Comparison of ENCODE assay signal across 24 cellular contexts in the genomic region with DNA sequence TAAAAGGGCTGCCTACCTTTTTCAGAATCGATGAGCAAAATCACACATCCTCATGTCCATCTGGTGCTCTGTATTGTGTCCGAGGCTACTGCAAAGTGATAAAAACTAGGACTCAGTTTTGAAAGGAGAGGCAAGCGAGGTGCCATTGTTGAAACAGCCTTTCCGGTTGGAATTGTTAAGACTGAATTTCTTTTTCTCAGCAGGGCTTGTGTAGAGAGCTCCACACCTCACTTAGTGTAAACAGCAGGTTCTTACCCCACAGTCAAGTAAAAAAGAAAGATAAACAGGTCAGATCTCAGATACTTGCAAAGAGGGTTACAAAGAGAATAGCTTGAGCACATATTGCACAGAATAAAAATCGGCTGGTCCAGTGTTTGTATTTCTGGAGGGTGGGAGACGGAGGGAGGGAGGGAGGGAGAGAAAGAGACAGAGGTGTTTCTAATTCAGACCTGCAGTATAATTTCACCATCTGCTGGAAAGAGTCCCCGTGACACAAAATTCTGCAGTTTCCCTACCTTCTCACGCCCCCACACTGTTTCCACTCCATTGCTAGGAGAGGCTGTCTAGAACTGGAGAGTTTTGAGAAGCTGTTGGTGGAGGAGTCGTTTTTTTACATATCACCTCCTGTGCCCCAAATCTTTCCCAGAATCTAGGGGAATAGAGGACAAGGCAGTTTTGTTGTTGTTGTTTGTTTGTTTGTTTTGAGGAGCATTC.
DNase-seq lines count a peak whose midpoint lies in the region; ATAC-seq and TF ChIP-seq lines count a peak whose summit lies in the region.
"Had no signal": no experiment of that assay in that cellular context is flagged by ENCODE, and none has a peak within 500 bp of the region (broad histone marks: within the 10 kb centered on the region; RNA-seq: fewer than 3 reads in every experiment).

No MANE protein-coding gene starts in this region.

- H3K27me3 Mint-ChIP-seq in progenitor cell of endocrine pancreas: peaks cover 8% of the 10 kb centered on the region
- H3K27me3 Mint-ChIP-seq: brain had no signal

- intact Hi-C loops in cardiac septum (cut with DNase I): no loop called here

- H3K4me3 Mint-ChIP-seq in progenitor cell of endocrine pancreas (ENCODE audit: low read depth): peak overlapping the region; percentile 52
- H3K4me3 Mint-ChIP-seq: brain; CD4-positive, alpha-beta memory T cell had no signal

- no peaks in the 10 kb centered on the region for H3K79me2 ChIP-seq in hepatocyte

- peak overlapping the region; percentile 47 for H3K4me2 ChIP-seq in hepatocyte

- peaks cover 6% of the 10 kb centered on the region for H3K9me3 Mint-ChIP-seq in progenitor cell of endocrine pancreas (ENCODE audit: low read depth)

- no peaks in the 10 kb centered on the region for H3K9me3 ChIP-seq in hepatocyte (ENCODE audit: low read depth)
- H3K9me3 ChIP-seq: adrenal gland, psoas muscle, stomach, transverse colon had no signal

- peaks cover 28% of the 10 kb centered on the region for H3K4me1 Mint-ChIP-seq in progenitor cell of endocrine pancreas (ENCODE audit: low read depth)
- H3K4me1 Mint-ChIP-seq: CD4-positive, alpha-beta memory T cell had no signal

- no peaks in the 10 kb centered on the region for H3K36me3 ChIP-seq in hepatocyte (replicated peaks; ENCODE audit: insufficient read depth, low read depth)
- H3K36me3 ChIP-seq: adrenal gland, stomach, transverse colon had no signal

- no peak overlapping the region for H3K4me3 ChIP-seq in hepatocyte
- H3K4me3 ChIP-seq: adrenal gland, psoas muscle, stomach, transverse colon had no signal

- H3K9me2 ChIP-seq in hepatocyte (replicated peaks; ENCODE audit: insufficient read depth): no peaks in the 10 kb centered on the region

- H3K36me3 Mint-ChIP-seq in progenitor cell of endocrine pancreas (ENCODE audit: insufficient read depth): no peaks in the 10 kb centered on the region
- H3K36me3 Mint-ChIP-seq: brain; CD4-positive, alpha-beta memory T cell had no signal

- H3K27ac Mint-ChIP-seq in progenitor cell of endocrine pancreas: peak overlapping the region; percentile 87
- H3K27ac Mint-ChIP-seq: CD4-positive, alpha-beta memory T cell had no signal

- no peak for ATAC-seq in HG02870 (IDR thresholded peaks at IDR 0.05; ENCODE audit: unreplicated experiment)
- ATAC-seq: psoas muscle had no signal

- H3K27me3 ChIP-seq in hepatocyte: no peaks in the 10 kb centered on the region
- H3K27me3 ChIP-seq: adrenal gland, stomach, transverse colon had no signal

- H2AFZ ChIP-seq in hepatocyte: peak overlapping the region; percentile 40

- DNase-seq in NCI-H1092 treated with DMSO at 0.1 percent for 48 hours (lab: John Stamatoyannopoulos, UW) (peak; percentile 11), NCI-H1092 (lab: John Stamatoyannopoulos, UW) (no peak), NCI-H2227 (lab: John Stamatoyannopoulos, UW; ENCODE audit: unreplicated experiment) (peak; percentile 16), hepatocyte (ENCODE audit: low spot score) (no peak), progenitor cell of endocrine pancreas (ENCODE audit: low spot score, unreplicated experiment) (no peak), cardiac septum (ENCODE audit: low spot score) (no peak), A172 (ENCODE audit: low spot score) (no peak)
- DNase-seq: activated naive CD4-positive, alpha-beta T cell treated with Interleukin-2 at 50 U/mL for 16 hours; activated T-cell treated with anti-CD3 and anti-CD28 coated beads, Interleukin-2, amount 50 U/mL, for 48 hours; adrenal gland; CD4-positive, alpha-beta memory T cell; DMS53; effector CD8-positive, alpha-beta T cell; erythroblast; GF-D8; NCI-H1048; NCI-H524; psoas muscle; stomach; transverse colon had no signal

- WGBS in hepatocyte (ENCODE audit: low lambda C conversion rate, missing lambda C conversion rate): 38% methylated on average over 9 of the region's 9 CpGs

- no peak for TF ChIP-seq CTCF in hepatocyte (IDR thresholded peaks at IDR 0.05; ENCODE audit: poor library complexity)
- TF ChIP-seq CTCF in progenitor cell of endocrine pancreas (IDR thresholded peaks at IDR 0.05; ENCODE audit: unreplicated experiment): no peak

- H3K4me1 ChIP-seq in hepatocyte (ENCODE audit: insufficient read depth): no peaks in the 10 kb centered on the region
- H3K4me1 ChIP-seq: adrenal gland, psoas muscle, transverse colon had no signal

- H4K20me1 ChIP-seq in hepatocyte (ENCODE audit: insufficient read depth, poor library complexity, severe bottlenecking): no peaks in the 10 kb centered on the region

- H3K27ac ChIP-seq in hepatocyte: no peak overlapping the region
- H3K27ac ChIP-seq: 22Rv1, adrenal gland, HL-60, psoas muscle, stomach, transverse colon had no signal

Comparison
In these comparisons a context has a peak if more than half of its experiments do, and no peak if none do; other contexts are left out.
1. DNase-seq: peak in NCI-H1092 treated with DMSO at 0.1 percent for 48 hours (single experiment) and NCI-H2227 (single experiment); none in NCI-H1092 (single experiment), hepatocyte (single experiment), progenitor cell of endocrine pancreas (single experiment), cardiac septum (single experiment) and A172 (single experiment).